Comparison of ENCODE assay signal across 13 cellular contexts in genomic region chr19:3459965-3460582, GRCh38. TPM values are rescaled to one million over a fixed set of nuclear protein-coding genes. Genes with fewer than 3 reads are reported as not detected.
DNase-seq lines count a peak whose midpoint lies in the region; ATAC-seq and TF ChIP-seq lines count a peak whose summit lies in the region.
"Had no signal": no experiment of that assay in that cellular context is flagged by ENCODE, and none has a peak within 500 bp of the region (broad histone marks: within the 10 kb centered on the region; RNA-seq: fewer than 3 reads in every experiment).

No MANE protein-coding gene starts in this region.

- H3K9me3 Mint-ChIP-seq in nephron, result no peaks in the 10 kb centered on the region

- H3K4me3 ChIP-seq in esophagus squamous epithelium (no peak overlapping the region), thoracic aorta (peak overlapping the region; percentile 36)

- TF ChIP-seq POLR2A in esophagus squamous epithelium (IDR thresholded peaks at IDR 0.05), result no peak

- H3K27me3 Mint-ChIP-seq in nephron (ENCODE audit: low read depth), result peaks cover 11% of the 10 kb centered on the region

- TF ChIP-seq CTCF in esophagus squamous epithelium (IDR thresholded peaks at IDR 0.05), result no peak
- TF ChIP-seq CTCF in nephron (IDR thresholded peaks at IDR 0.05; ENCODE audit: unreplicated experiment in 3 of 3), result no peak
- TF ChIP-seq CTCF in thoracic aorta (IDR thresholded peaks at IDR 0.05), result no peak

- intact Hi-C loops in esophagus squamous epithelium (cut with DNase I), result no loop called here

- peaks cover 21 to 63% (median 26%) of the 10 kb centered on the region in 3 donors for H3K4me1 ChIP-seq in esophagus squamous epithelium
- peaks cover 37 to 70% of the 10 kb centered on the region in 2 donors for H3K4me1 ChIP-seq in thoracic aorta (ENCODE audit: control insufficient read depth in 1 of 2, low read depth in 2 of 2)

- DNase-seq in esophagus squamous epithelium (lab: John Stamatoyannopoulos, UW) (no peak), thoracic aorta (ENCODE audit: low spot score) (no peak), NCI-H446 (lab: John Stamatoyannopoulos, UW) (no peak), NOMO-1 treated with dmso at 0.1 percent for 144 hours (lab: John Stamatoyannopoulos, UW; ENCODE audit: unreplicated experiment) (no peak), KG1 (lab: John Stamatoyannopoulos, UW) (no peak)
- DNase-seq: activated CD4-positive, alpha-beta T cell treated with anti-CD3 and anti-CD28 coated beads for 4 hours; effector CD4-positive, alpha-beta T cell; NCI-H1092 treated with DMSO at 0.1 percent for 48 hours; NCI-H446 treated with DMSO at 0.1 percent for 48 hours; stimulated activated CD8-positive, alpha-beta memory T cell treated with anti-CD3 and anti-CD28 coated beads, Interleukin-4, amount 100 ng/mL, for 48 hours had no signal

- peaks cover 9% of the 10 kb centered on the region for H3K36me3 Mint-ChIP-seq in nephron (ENCODE audit: low read depth)

- H3K36me3 ChIP-seq in esophagus squamous epithelium (peaks cover 26 to 98% (median 36%) of the 10 kb centered on the region in 3 donors), thoracic aorta (peaks cover 27% of the 10 kb centered on the region)

- H3K9me3 ChIP-seq in esophagus squamous epithelium, result no peaks in the 10 kb centered on the region
- no peaks in the 10 kb centered on the region for H3K9me3 ChIP-seq in thoracic aorta

- H3K4me1 Mint-ChIP-seq in nephron, result peaks cover 38% of the 10 kb centered on the region

- no peak; the same call in 2 of the 3 replicates for ATAC-seq in SK-N-SH treated with all-trans-retinoic acid at 6 μM for 48 hours
- ATAC-seq in thoracic aorta (ENCODE audit: insufficient number of reproducible peaks, low FRiP score, low read depth), result peak; percentile 18
- no peak for ATAC-seq in HG03196 (IDR thresholded peaks at IDR 0.05; ENCODE audit: unreplicated experiment)

- H3K27ac ChIP-seq in esophagus squamous epithelium (peak overlapping the region in 3 of 4 donors; percentile 82 to 88 (median 88)), thoracic aorta (peak overlapping the region; percentile 94 to 98)

- 81 to 83% methylated on average over 5 to 8 of the region's 15 CpGs for WGBS in esophagus squamous epithelium, 2 donors

- H3K4me3 Mint-ChIP-seq in nephron, result peak overlapping the region in 1 of 3 experiments; percentile 37

- peak overlapping the region; percentile 98 to 100 (median 98) for H3K27ac Mint-ChIP-seq in nephron

- H3K27me3 ChIP-seq in esophagus squamous epithelium (no peaks in the 10 kb centered on the region), thoracic aorta (replicated peaks; ENCODE audit: insufficient read depth) (no peaks in the 10 kb centered on the region)

TF ChIP-seq in SK-N-SH treated with all-trans-retinoic acid at 6 μM for 48 hours, 23 proteins besides CTCF, POLR2A, EP300 and RAD21:
- TF ChIP-seq ZFP3 (CRISPR knock-in tag; IDR thresholded peaks at IDR 0.05) (0 out of 2 replicates have a peak, but pooled peaks have one; percentile 47), ZNF8 (CRISPR knock-in tag; IDR thresholded peaks at IDR 0.05) (no peak), PPARA (CRISPR knock-in tag; IDR thresholded peaks at IDR 0.05; ENCODE audit: borderline replicate concordance) (no peak), TSHZ2 (CRISPR knock-in tag; IDR thresholded peaks at IDR 0.05) (peak; percentile 53; the same call in 1 of the 2 replicates)

RNA-seq across cellular contexts. Expression of gene SMIM24, which starts 20.3 kb away (rescaled TPM):
- total RNA-seq in esophagus squamous epithelium, result not detected
- not detected for total RNA-seq in thoracic aorta

RNA-seq across cellular contexts. Expression of gene SMIM44, which starts 23.2 kb away (rescaled TPM):
- total RNA-seq in esophagus squamous epithelium (not detected), thoracic aorta (not detected)

RNA-seq across cellular contexts. Expression of gene DOHH, which starts 40.4 kb away (rescaled TPM):
- total RNA-seq in esophagus squamous epithelium (10 to 100 TPM; 21.0 to 29.5 (median 26.4) TPM), thoracic aorta (10 to 100 TPM; 22.0 to 24.2 TPM)

RNA-seq across cellular contexts. Expression of gene FZR1, which starts 46.0 kb away (rescaled TPM):
- 10 to 100 TPM; 26.5 to 46.8 (median 27.2) TPM for total RNA-seq in esophagus squamous epithelium
- 10 to 100 TPM; 29.6 to 33.8 TPM for total RNA-seq in thoracic aorta
